ENCODE assay signal across 8 cellular contexts in the genomic region with DNA sequence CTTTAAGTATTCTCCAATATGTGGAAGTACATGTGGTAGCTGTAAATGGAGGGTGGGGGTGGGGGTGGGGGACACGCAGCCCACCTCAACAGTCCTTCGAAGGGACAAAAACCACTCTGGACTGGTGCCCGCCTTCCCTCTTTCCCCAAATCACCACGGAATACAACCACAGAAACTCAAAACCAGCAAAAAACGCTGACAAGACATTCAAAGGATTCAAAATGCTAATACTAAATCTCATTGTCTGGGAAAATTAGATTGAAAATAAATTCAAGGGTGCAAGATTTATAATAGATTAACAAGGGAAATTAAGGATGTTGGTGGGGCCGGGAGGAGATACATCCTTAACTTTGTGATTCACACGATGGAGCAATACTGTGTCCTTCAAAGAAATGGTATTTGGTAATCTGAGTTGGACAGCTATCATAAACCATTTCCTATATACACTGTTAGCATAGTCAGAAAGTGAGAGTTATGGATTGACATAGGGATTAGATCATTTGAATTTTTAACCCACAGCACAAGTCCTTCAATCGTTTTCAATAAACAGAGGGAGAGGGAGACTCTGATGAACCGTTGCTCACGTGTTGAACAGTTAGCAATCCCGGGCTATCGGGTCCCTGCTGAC. TPM values are rescaled to one million over a fixed set of nuclear protein-coding genes. Genes with fewer than 3 reads are reported as not detected.
DNase-seq lines count a peak whose midpoint lies in the region; ATAC-seq, FAIRE-seq and TF ChIP-seq lines count a peak whose summit lies in the region.

No MANE protein-coding gene starts in this region.

- peak overlapping the region; percentile 67 to 94 (median 90) for H3K4me2 ChIP-seq in BLaER1 treated with 17β-estradiol and CSF1 and Interleukin-3, amounts not matched to agents 10 nM and 100 nM

- POLR2A ChIA-PET in naive thymus-derived CD4-positive, alpha-beta T cell (lab: Charles Lee) = interaction anchor here (1.1 to 1.9 kb wide), 4 partner anchors 9 to 381 kb away, joined by 3 to 8 read pairs (median 5); partner anchors contain the start of gene MTCH1

- H3K4me1 Mint-ChIP-seq in chondrocyte (ENCODE audit: low read depth) = peaks cover 32% of the 10 kb centered on the region
- peaks cover 24 to 51% (median 40%) of the 10 kb centered on the region in 7 donors for H3K4me1 Mint-ChIP-seq in naive thymus-derived CD4-positive, alpha-beta T cell

- peak overlapping the region in 9 of 11 experiments; percentile 84 to 98 (median 94); a peak in 9 of 22 replicates for H3K27ac ChIP-seq in BLaER1 treated with 17β-estradiol and CSF1 and Interleukin-3, amounts not matched to agents 10 nM and 100 nM
- H3K27ac ChIP-seq in naive thymus-derived CD4-positive, alpha-beta T cell (ENCODE audit: low read depth, low read length) = peak overlapping the region; percentile 87
- peak overlapping the region in 1 of 2 donors; percentile 53 for H3K27ac ChIP-seq in small intestine (ENCODE audit: low read depth in 1 of 2, low read length in 1 of 2)

- no peaks in the 10 kb centered on the region for H3K27me3 Mint-ChIP-seq in chondrocyte (ENCODE audit: low read depth)
- H3K27me3 Mint-ChIP-seq in naive thymus-derived CD4-positive, alpha-beta T cell = no peaks in the 10 kb centered on the region

- peak overlapping the region; percentile 96 for H3K4me3 Mint-ChIP-seq in chondrocyte (ENCODE audit: unreplicated experiment)
- peak overlapping the region; percentile 34 to 99 (median 88) for H3K4me3 Mint-ChIP-seq in naive thymus-derived CD4-positive, alpha-beta T cell

- no peak for FAIRE-seq in small intestine (lab: Jason Lieb, UNC)

- H4K20me1 ChIP-seq in BLaER1 treated with 17β-estradiol and CSF1 and Interleukin-3, amounts not matched to agents 10 nM and 100 nM = peaks cover 0 to 7% (median 0%) of the 10 kb centered on the region in 11 experiments; a peak in 3 of 22 replicates

- H3K9ac ChIP-seq in BLaER1 treated with 17β-estradiol and CSF1 and Interleukin-3, amounts not matched to agents 10 nM and 100 nM = peak overlapping the region in 6 of 11 experiments; percentile 88 to 98 (median 94); a peak in 6 of 22 replicates

- H3K4me1 ChIP-seq in BLaER1 treated with 17β-estradiol and CSF1 and Interleukin-3, amounts not matched to agents 10 nM and 100 nM = peaks cover 23 to 37% (median 29%) of the 10 kb centered on the region in 10 experiments
- H3K4me1 ChIP-seq in naive thymus-derived CD4-positive, alpha-beta T cell (ENCODE audit: control insufficient read depth in 2 of 2, insufficient read depth in 2 of 2, low read length in 2 of 2) = peaks cover 18 to 21% of the 10 kb centered on the region in 2 donors
- peaks cover 2 to 5% of the 10 kb centered on the region in 2 donors for H3K4me1 ChIP-seq in small intestine (ENCODE audit: control insufficient read depth in 2 of 2, insufficient read depth in 1 of 2, low read depth in 1 of 2, low read length in 1 of 2)

- peaks cover 0 to 8% (median 0%) of the 10 kb centered on the region in 11 experiments; a peak in 3 of 22 replicates for H3K36me3 ChIP-seq in BLaER1 treated with 17β-estradiol and CSF1 and Interleukin-3, amounts not matched to agents 10 nM and 100 nM
- H3K36me3 ChIP-seq in naive thymus-derived CD4-positive, alpha-beta T cell (ENCODE audit: control insufficient read depth in 2 of 3, insufficient read depth in 3 of 3, low read length in 3 of 3) = peaks cover 0 to 4% (median 0%) of the 10 kb centered on the region in 3 experiments
- no peaks in the 10 kb centered on the region for H3K36me3 ChIP-seq in small intestine (ENCODE audit: control insufficient read depth in 2 of 2, insufficient read depth in 2 of 2, low read length in 2 of 2)

- intact Hi-C loops in naive thymus-derived CD4-positive, alpha-beta T cell (cut with micrococcal nuclease) = loop anchor here (1.0 to 5.0 kb wide), 6 partner anchors 16 to 372 kb away; partner anchors contain the start of genes C6orf89 (in 1 of the 2), CMTR1 (in 1 of the 2), MTCH1 (in 1 of the 2) and RNF8 (in 1 of the 2)

- CTCF ChIA-PET in naive thymus-derived CD4-positive, alpha-beta T cell (lab: Charles Lee) = no interaction called here

- H3K9me3 Mint-ChIP-seq in chondrocyte (ENCODE audit: low read depth) = no peaks in the 10 kb centered on the region
- peaks cover 0 to 2% (median 0%) of the 10 kb centered on the region in 11 donors for H3K9me3 Mint-ChIP-seq in naive thymus-derived CD4-positive, alpha-beta T cell

- H3K4me3 ChIP-seq in BLaER1 treated with 17β-estradiol and CSF1 and Interleukin-3, amounts not matched to agents 10 nM and 100 nM = peak overlapping the region; percentile 74 to 95 (median 90)
- peak overlapping the region; percentile 91 for H3K4me3 ChIP-seq in Jurkat, Clone E6-1 (ENCODE audit: low read length)
- H3K4me3 ChIP-seq in naive thymus-derived CD4-positive, alpha-beta T cell (ENCODE audit: low read length) = peak overlapping the region; percentile 92
- peak overlapping the region in 1 of 2 donors; percentile 89 for H3K4me3 ChIP-seq in small intestine (ENCODE audit: low read depth in 1 of 2, low read length in 2 of 2)

- H3K27ac Mint-ChIP-seq in chondrocyte (ENCODE audit: unreplicated experiment) = peak overlapping the region; percentile 67
- peak overlapping the region; percentile 8 to 92 (median 85) for H3K27ac Mint-ChIP-seq in naive thymus-derived CD4-positive, alpha-beta T cell

- no peak for ATAC-seq in naive thymus-derived CD4-positive, alpha-beta T cell

- no peak for TF ChIP-seq CTCF in chondrocyte (IDR thresholded peaks at IDR 0.05)

- no peaks in the 10 kb centered on the region for H3K36me3 Mint-ChIP-seq in chondrocyte (ENCODE audit: low read depth)
- peaks cover 0 to 6% (median 0%) of the 10 kb centered on the region in 5 donors for H3K36me3 Mint-ChIP-seq in naive thymus-derived CD4-positive, alpha-beta T cell

- WGBS in small intestine, 3 donors = 48 to 61% (median 54%) methylated on average over 12 of the region's 12 CpGs

- H3K9me3 ChIP-seq in BLaER1 treated with 17β-estradiol and CSF1 and Interleukin-3, amounts not matched to agents 10 nM and 100 nM (replicated peaks in 1 of 11) = no peaks in the 10 kb centered on the region
- H3K9me3 ChIP-seq in naive thymus-derived CD4-positive, alpha-beta T cell (ENCODE audit: control insufficient read depth in 2 of 3, low read length in 3 of 3) = no peaks in the 10 kb centered on the region
- H3K9me3 ChIP-seq in small intestine (ENCODE audit: control insufficient read depth, low read depth) = no peaks in the 10 kb centered on the region

- DNase-seq in Jurkat, Clone E6-1 (ENCODE audit: low read depth, low spot score) = no peak
- DNase-seq in chondrocyte (ENCODE audit: low spot score) (no peak), small intestine (no peak), cortex of kidney (lab: John Stamatoyannopoulos, UW) (no peak), inferior parietal cortex (ENCODE audit: extremely low spot score) (no peak), HT-29 (ENCODE audit: low spot score) (no peak)
- no peak for DNase-seq in naive thymus-derived CD4-positive, alpha-beta T cell

- H3K27me3 ChIP-seq in BLaER1 treated with 17β-estradiol and CSF1 and Interleukin-3, amounts not matched to agents 10 nM and 100 nM = no peaks in the 10 kb centered on the region
- no peaks in the 10 kb centered on the region for H3K27me3 ChIP-seq in naive thymus-derived CD4-positive, alpha-beta T cell (ENCODE audit: control insufficient read depth in 2 of 2, insufficient read depth in 2 of 2, low read length in 2 of 2)
- H3K27me3 ChIP-seq in small intestine (ENCODE audit: control insufficient read depth in 2 of 2, insufficient read depth in 2 of 2, low read length in 2 of 2) = no peaks in the 10 kb centered on the region

RNA-seq across cellular contexts. Expression of gene TBC1D22B, which starts 0.8 kb away (rescaled TPM):
- 10.8 TPM for polyA plus RNA-seq in Jurkat, Clone E6-1 (2012; ENCODE audit: insufficient read depth, insufficient read length)
- total RNA-seq in chondrocyte = 10.9 to 11.5 TPM (median 10.9 TPM) in 3 replicates
- total RNA-seq in naive thymus-derived CD4-positive, alpha-beta T cell = 10 to 100 TPM in 2 of 5 experiments, 1 to 10 TPM in 3; 8.3 to 23.5 (median 9.5) TPM
- polyA plus RNA-seq in naive thymus-derived CD4-positive, alpha-beta T cell = 10 to 100 TPM in 1 of 2 donors, 1 to 10 TPM in 1; 7.7 to 10.7 TPM
- polyA plus RNA-seq in small intestine = 10 to 100 TPM in 2 of 3 donors, 1 to 10 TPM in 1; 6.9 to 11.2 (median 10.3) TPM
- 7.8 and 8.2 TPM in 2 replicates for total RNA-seq in HT-29 (2014; rRNA removed; shearing (Covaris generic))

RNA-seq across cellular contexts. Expression of gene TMEM217, which starts 1.1 kb away (rescaled TPM):
- polyA plus RNA-seq in Jurkat, Clone E6-1 (2012; ENCODE audit: insufficient read depth, insufficient read length) = not detected
- total RNA-seq in chondrocyte = 1.8 to 4.5 TPM (median 4.0 TPM) in 3 replicates
- 1 to 10 TPM in 2 of 5 experiments, under 1 TPM in 1, not detected in 2; 0.78 to 2.8 (median 1.6) TPM for total RNA-seq in naive thymus-derived CD4-positive, alpha-beta T cell
- polyA plus RNA-seq in naive thymus-derived CD4-positive, alpha-beta T cell = under 1 TPM; 0.28 to 0.34 TPM
- 1 to 10 TPM in 1 of 3 donors, under 1 TPM in 2; 0.78 to 1.6 (median 0.89) TPM for polyA plus RNA-seq in small intestine
- total RNA-seq in HT-29 (2014; rRNA removed; shearing (Covaris generic)) = 1.4 and 1.8 TPM in 2 replicates
